In genomic region chr20:63125581-63125892, GRCh38 we compare ENCODE assay signal across 16 cellular contexts.
"Had no signal": no experiment of that assay in that cellular context is flagged by ENCODE, and none has a peak within 500 bp of the region (broad histone marks: within the 10 kb centered on the region; RNA-seq: fewer than 3 reads in every experiment).

No MANE protein-coding gene starts in this region.

- DNase-seq: colonic mucosa; dermis blood vessel endothelial cell; foreskin melanocyte; left ventricle myocardium superior; mesendoderm; naive B cell; ovary; small intestine; stimulated activated CD4-positive, alpha-beta T cell treated with anti-CD3 and anti-CD28 coated beads, Interleukin-12 subunit alpha, Interleukin-12 subunit beta, amount 100 ng/mL, for 4 hours; stimulated activated naive CD4-positive, alpha-beta T cell; stomach; substantia nigra; trophoblast cell had no signal

- ATAC-seq: left colon, left ventricle myocardium superior, right cardiac atrium had no signal

- H3K27ac Mint-ChIP-seq: naive B cell had no signal

- H3K4me1 Mint-ChIP-seq: naive B cell had no signal

- H3K4me3 Mint-ChIP-seq: naive B cell, neural crest cell had no signal

- H3K9me3 Mint-ChIP-seq: neural crest cell had no signal
